22 cellular contexts compared by ENCODE assay signal in genomic region chr2:179250848-179251504, GRCh38. TPM values are rescaled to one million over a fixed set of nuclear protein-coding genes. Genes with fewer than 3 reads are reported as not detected.
A peak's percentile ranks its signal among the peaks of the same experiment; 100 is the strongest.
DNase-seq lines count a peak whose midpoint lies in the region; ATAC-seq, FAIRE-seq and TF ChIP-seq lines count a peak whose summit lies in the region.
"Had no signal": no experiment of that assay in that cellular context is flagged by ENCODE, and none has a peak within 500 bp of the region (broad histone marks: within the 10 kb centered on the region; RNA-seq: fewer than 3 reads in every experiment).

No MANE protein-coding gene starts in this region.

- in situ Hi-C loops in GM12878 (cut with MboI), result no loop called here

- no peaks in the 10 kb centered on the region for H4K20me1 ChIP-seq in GM12878 (ENCODE audit: control insufficient read depth, insufficient read depth)

- H3K27ac ChIP-seq in GM12878 (ENCODE audit: control insufficient read depth, insufficient read depth), result no peak overlapping the region
- H3K27ac ChIP-seq: KMS-11, tibial nerve had no signal

- TF ChIP-seq RAD21 in GM12878 (IDR thresholded peaks at IDR 0.05; ENCODE audit: insufficient read depth, low read depth, low read length), result no peak

- TF ChIP-seq CTCF in GM12878 (IDR thresholded peaks at IDR 0.05 in 2 of 3, conservative IDR thresholded peaks at IDR 0.05 in 1 of 3; ENCODE audit: control insufficient read depth in 2 of 3, extremely low read depth in 1 of 3, insufficient read depth in 1 of 3, low read depth in 3 of 3, low read length in 3 of 3), result no peak

- CTCF ChIA-PET in GM12878 (lab: Yijun Ruan, JAX), result interaction anchor here (0.6 to 1.2 kb wide), 3 partner anchors 12 to 23 kb away, joined by 3 read pairs; no protein-coding TSS in a partner anchor

- BruUV-seq in GM12878 (replicated peaks; lab: Mats Ljungman, UMichigan), result no TSS peak

- intact Hi-C loops in GM12878 (cut with micrococcal nuclease; ENCODE audit: unreplicated experiment), result loop anchor here (10.0 kb wide), 1 partner anchor 726 kb away; no protein-coding TSS in a partner anchor

- RAD21 ChIA-PET in GM12878 (lab: Charles Lee; ENCODE audit: unreplicated experiment), result interaction anchor here (0.9 to 1.8 kb wide), 2 partner anchors 12 kb away, joined by 4 to 10 read pairs; no protein-coding TSS in a partner anchor

- H3K9ac ChIP-seq in GM12878 (ENCODE audit: control insufficient read depth, insufficient read depth, low read length), result no peak overlapping the region
- H3K9ac ChIP-seq: KMS-11 had no signal

- H3K9me3 ChIP-seq in GM12878 (replicated peaks; ENCODE audit: control insufficient read depth, insufficient read depth, low read length), result peaks cover 2% of the 10 kb centered on the region

- peak overlapping the region; percentile 79; the same call in 1 of the 2 replicates for H3K4me2 ChIP-seq in GM12878 (ENCODE audit: control insufficient read depth, insufficient read depth)
- H3K4me2 ChIP-seq: smooth muscle cell had no signal

- no peaks in the 10 kb centered on the region for H3K27me3 ChIP-seq in GM12878 (replicated peaks in 1 of 2; ENCODE audit: control insufficient read depth in 2 of 2, insufficient read depth in 2 of 2, low read length in 1 of 2)
- H3K27me3 ChIP-seq: tibial nerve had no signal

- H3K36me3 ChIP-seq in GM12878 (ENCODE audit: control insufficient read depth in 2 of 2, insufficient read depth in 2 of 2, low read length in 1 of 2), result no peaks in the 10 kb centered on the region

- H3K79me2 ChIP-seq in GM12878 (ENCODE audit: control insufficient read depth, insufficient read depth, low read length), result peaks cover 26% of the 10 kb centered on the region

- no peak for FAIRE-seq in GM12878 (lab: Jason Lieb, UNC)
- FAIRE-seq: endometrium had no signal

- DNase-seq in GM12878 (ENCODE audit: low read depth, low spot score) (no peak), foreskin melanocyte (no peak), NCI-H748 (lab: John Stamatoyannopoulos, UW; ENCODE audit: unreplicated experiment) (no peak)
- no peak for DNase-seq in activated CD8-positive, alpha-beta memory T cell treated with anti-CD3 and anti-CD28 coated beads, Interleukin-2, amount 50 U/mL, for 48 hours
- DNase-seq: activated CD4-positive, alpha-beta T cell treated with anti-CD3 and anti-CD28 coated beads, Interleukin-2, amount 10 ng/mL, durations not matched to agents 7 days and 5 days; cortex of kidney; DMS53; GF-D8; NCI-H2171; NCI-H69; stimulated activated CD4-positive, alpha-beta T cell treated with anti-CD3 and anti-CD28 coated beads, Interleukin-2, amount 100 ng/mL, for 48 hours; stimulated activated naive CD8-positive, alpha-beta T cell treated with anti-CD3 and anti-CD28 coated beads, Interleukin-15, Interleukin-2, amounts not matched to agents 100 U/mL and 50 U/mL, for 24 hours; T-helper 2 cell had no signal

- SMC1A ChIA-PET in GM12878 (lab: Charles Lee; ENCODE audit: uncharacterized antibody, unreplicated experiment), result interaction anchor here (2.5 to 4.4 kb wide), 2 partner anchors 12 kb away, joined by 6 to 24 read pairs; no protein-coding TSS in a partner anchor

- H2AFZ ChIP-seq in GM12878 (ENCODE audit: control insufficient read depth, low read depth, low read length), result no peak overlapping the region

- TF ChIP-seq POLR2A in GM12878 (IDR thresholded peaks at IDR 0.05; ENCODE audit: low read depth, low read length), result no peak

- no peak overlapping the region for H3K4me3 ChIP-seq in GM12878
- H3K4me3 ChIP-seq: lung, smooth muscle cell, tibial nerve had no signal

- POLR2A ChIA-PET in GM12878 (lab: Charles Lee), result no interaction called here

- peak; percentile 47 for ATAC-seq in GM18498 (IDR thresholded peaks at IDR 0.05; ENCODE audit: unreplicated experiment)
- peak; percentile 25 for ATAC-seq in GM21367 (IDR thresholded peaks at IDR 0.05; ENCODE audit: unreplicated experiment)
- peak; percentile 45 for ATAC-seq in HG02852 (IDR thresholded peaks at IDR 0.05; ENCODE audit: unreplicated experiment)
- peak; percentile 3; the same call in 1 of the 3 replicates for ATAC-seq in GM12878
- no peak for ATAC-seq in HG03457 (IDR thresholded peaks at IDR 0.05; ENCODE audit: unreplicated experiment)

- 0% methylated on average over 1 of the region's 1 CpG for WGBS in GM12878 (ENCODE audit: insufficient coverage, insufficient replicate concordance, low lambda C conversion rate, missing lambda C conversion rate)

- TF ChIP-seq EP300 in GM12878 (IDR thresholded peaks at IDR 0.05; ENCODE audit: borderline replicate concordance in 1 of 2, control insufficient read depth in 1 of 2, low read depth in 2 of 2, low read length in 2 of 2), result no peak

- H3K4me1 ChIP-seq in GM12878 (ENCODE audit: control insufficient read depth, insufficient read depth, low read length), result peaks cover 42% of the 10 kb centered on the region

TF ChIP-seq in GM12878, 131 proteins besides CTCF, POLR2A, EP300 and RAD21:
- TF ChIP-seq GABPA (IDR thresholded peaks at IDR 0.05; ENCODE audit: low read depth) (0 out of 2 replicates have a peak, but pooled peaks have one; percentile 16), ZNF217 (IDR thresholded peaks at IDR 0.05) (0 out of 2 replicates have a peak, but pooled peaks have one; percentile 18), RUNX3 (IDR thresholded peaks at IDR 0.05; ENCODE audit: low read length) (peak; percentile 2; the same call in 1 of the 2 replicates), JUNB (IDR thresholded peaks at IDR 0.05) (no peak)

RNA-seq across cellular contexts. Expression of gene SESTD1, which starts 13.7 kb away (rescaled TPM):
- 33.2 and 34.8 TPM in 2 replicates for total RNA-seq in GM12878 (2013; cell fraction: nucleolus; rRNA removed)
- 5.2 and 9.4 TPM in 2 replicates for total RNA-seq in GM12878 (2014; rRNA removed)
- 8.7 and 9.5 TPM in 2 replicates for total RNA-seq in GM12878 (2014; rRNA removed; fragmentation: Illumina TruSeq; extraction: Trizol)
- 22.6 and 22.7 TPM in 2 replicates for total RNA-seq in GM12878 (2021)
- polyA plus RNA-seq in GM12878 (2011; ENCODE audit: low read depth), result 3.6 TPM
- polyA plus RNA-seq in GM12878 (2011; rRNA removed), result 12.7 and 16.5 TPM in 2 replicates
- polyA plus RNA-seq in GM12878 (2011; cell fraction: cytosol; rRNA removed), result 4.9 and 5.2 TPM in 2 replicates
- 11.1 and 12.5 TPM in 2 replicates for polyA plus RNA-seq in GM12878 (2011; cell fraction: nucleus; rRNA removed)
- 2.4 and 4.3 TPM in 2 replicates for polyA plus RNA-seq in GM12878 (2012)
- polyA plus RNA-seq in GM12878 (2014; fragmentation: Illumina TruSeq; extraction: Trizol), result 9.9 and 12.9 TPM in 2 replicates
- 1 to 10 TPM; 5.4 to 6.2 TPM for polyA plus RNA-seq in GM12878 (2014; fragmentation: Nextera tagmentation; extraction: Ambion mirVana)
- polyA plus RNA-seq in GM12878 (2014; rRNA removed), result 6.2 and 9.4 TPM in 2 replicates
- polyA plus RNA-seq in GM12878 (2016; fragmentation: Nextera tagmentation; extraction: Ambion mirVana), result 10 to 100 TPM in 1 of 2 experiments, 1 to 10 TPM in 1; 4.4 to 14.6 TPM
- polyA minus RNA-seq in GM12878 (2011; rRNA and poly(A)+ RNA removed), result 5.2 and 31.7 TPM in 2 replicates
- polyA minus RNA-seq in GM12878 (2011; cell fraction: cytosol; rRNA and poly(A)+ RNA removed), result 4.1 and 5.4 TPM in 2 replicates
- 10.8 and 15.4 TPM in 2 replicates for polyA minus RNA-seq in GM12878 (2011; cell fraction: nucleus; rRNA and poly(A)+ RNA removed)
